8 cellular contexts compared by ENCODE assay signal in the genomic region with DNA sequence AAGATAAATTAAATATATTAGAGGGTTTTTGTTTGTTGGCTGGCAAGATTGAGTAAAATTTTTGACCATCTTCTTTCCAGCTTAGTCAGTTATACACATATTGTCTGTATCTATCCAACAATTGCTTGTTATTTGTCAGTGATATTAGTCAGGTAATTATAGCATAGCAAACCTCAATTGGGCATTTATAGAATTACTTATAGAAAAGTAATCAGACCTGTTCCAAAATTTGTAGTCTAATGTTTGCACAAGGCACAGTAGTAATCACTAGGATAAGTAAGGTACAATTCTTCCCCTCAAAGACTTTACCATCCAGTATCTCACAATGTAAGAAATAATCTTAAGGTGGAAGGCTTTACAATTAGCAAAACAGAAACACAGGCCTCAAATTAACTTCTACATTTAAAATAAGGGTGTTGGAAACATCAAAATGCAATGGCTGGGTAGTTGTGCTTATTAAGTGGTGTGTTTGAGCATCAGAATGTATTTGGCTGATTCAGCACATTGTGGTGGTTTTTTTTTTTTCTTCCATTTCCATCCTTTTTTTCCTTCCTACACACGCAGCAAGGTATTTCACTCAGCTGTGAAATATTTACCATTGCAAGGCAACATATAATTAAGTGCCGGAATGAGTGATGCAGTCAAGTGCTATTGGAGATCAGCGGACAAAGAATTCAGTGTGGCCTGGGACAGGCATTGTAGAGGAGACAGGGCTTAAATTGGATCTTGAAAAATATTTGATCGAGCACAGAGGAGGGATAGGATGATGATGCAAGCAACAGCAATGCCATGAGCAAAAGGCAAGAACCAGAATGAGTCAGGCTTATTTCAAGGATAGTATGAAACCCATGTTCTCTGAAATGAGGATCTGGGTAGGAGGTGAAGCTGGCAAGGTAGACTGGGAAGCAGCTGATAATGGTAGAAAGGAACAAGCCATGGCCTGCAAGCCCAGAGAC.
DNase-seq lines count a peak whose midpoint lies in the region; ATAC-seq lines count a peak whose summit lies in the region.

No MANE protein-coding gene starts in this region.

- H3K27ac Mint-ChIP-seq in activated T-helper 17 cell treated with anti-CD3 and anti-CD28 coated beads, Interleukin-2, amount 50 U/mL, for 72 hours, result no peak overlapping the region

- no peak for ATAC-seq in GM19463 (IDR thresholded peaks at IDR 0.05; ENCODE audit: unreplicated experiment)
- no peak for ATAC-seq in activated T-helper 17 cell treated with anti-CD3 and anti-CD28 coated beads, Interleukin-2, amount 50 U/mL, for 72 hours (replicated peaks)

- H3K36me3 ChIP-seq in mesodermal cell (ENCODE audit: control insufficient read depth, insufficient read depth, low read length) (no peaks in the 10 kb centered on the region), Karpas-422 (ENCODE audit: insufficient read depth, low read length) (no peaks in the 10 kb centered on the region)

- H3K9me3 Mint-ChIP-seq in activated T-helper 17 cell treated with anti-CD3 and anti-CD28 coated beads, Interleukin-2, amount 50 U/mL, for 72 hours, result no peaks in the 10 kb centered on the region

- H3K9me3 ChIP-seq in mesodermal cell (ENCODE audit: control insufficient read depth, low read length) (no peaks in the 10 kb centered on the region), Karpas-422 (ENCODE audit: low read length) (no peaks in the 10 kb centered on the region)

- H3K4me1 Mint-ChIP-seq in activated T-helper 17 cell treated with anti-CD3 and anti-CD28 coated beads, Interleukin-2, amount 50 U/mL, for 72 hours, result no peaks in the 10 kb centered on the region

- H3K4me1 ChIP-seq in mesodermal cell (ENCODE audit: control insufficient read depth, insufficient read depth, low read length, poor library complexity, severe bottlenecking) (peaks cover 6% of the 10 kb centered on the region), Karpas-422 (ENCODE audit: low read length) (no peaks in the 10 kb centered on the region)

- no peak overlapping the region for H3K9ac ChIP-seq in Karpas-422 (ENCODE audit: low read length)

- no peak overlapping the region for H3K4me2 ChIP-seq in Karpas-422 (ENCODE audit: low read depth, low read length, poor library complexity, severe bottlenecking)

- no peaks in the 10 kb centered on the region for H3K36me3 Mint-ChIP-seq in activated T-helper 17 cell treated with anti-CD3 and anti-CD28 coated beads, Interleukin-2, amount 50 U/mL, for 72 hours (ENCODE audit: low read depth)

- H3K27me3 ChIP-seq in Karpas-422 (ENCODE audit: low read length), result no peaks in the 10 kb centered on the region

- H3K27ac ChIP-seq in caudate nucleus (ENCODE audit: low read depth, low read length) (peak overlapping the region; percentile 100), mesodermal cell (ENCODE audit: low read depth, low read length, severe bottlenecking) (peak overlapping the region; percentile 74), Karpas-422 (ENCODE audit: low read length) (no peak overlapping the region)

- H2AFZ ChIP-seq in Karpas-422 (ENCODE audit: low read length), result no peak overlapping the region

- H4K20me1 ChIP-seq in Karpas-422 (ENCODE audit: insufficient read depth, low read depth, low read length), result no peaks in the 10 kb centered on the region

- H3K79me2 ChIP-seq in Karpas-422 (ENCODE audit: low read length), result no peaks in the 10 kb centered on the region

- WGBS in mesodermal cell (ENCODE audit: insufficient coverage in 2 of 2), 2 experiments, result 94 to 99% methylated on average over 3 of the region's 4 CpGs

- H3K4me3 ChIP-seq in mesodermal cell (ENCODE audit: extremely low read depth, insufficient read depth, low read length, poor library complexity, severe bottlenecking), result no peak overlapping the region
- no peak overlapping the region for H3K4me3 ChIP-seq in Karpas-422 (ENCODE audit: low read length)

- no peak overlapping the region for H3K4me3 Mint-ChIP-seq in activated T-helper 17 cell treated with anti-CD3 and anti-CD28 coated beads, Interleukin-2, amount 50 U/mL, for 72 hours

- H3K27me3 Mint-ChIP-seq in activated T-helper 17 cell treated with anti-CD3 and anti-CD28 coated beads, Interleukin-2, amount 50 U/mL, for 72 hours, result peaks cover 6% of the 10 kb centered on the region

- DNase-seq in AG08395 (ENCODE audit: low spot score), result peak; percentile 75
- peak; percentile 75 for DNase-seq in LHCN-M2 (ENCODE audit: low read depth)
- peak in 2 of 61 donors; percentile 30 to 51 for DNase-seq in caudate nucleus (lab: John Stamatoyannopoulos, UW)
- no peak for DNase-seq in COLO668 (lab: John Stamatoyannopoulos, UW; ENCODE audit: unreplicated experiment)
- no peak for DNase-seq in Karpas-422

- no peaks in the 10 kb centered on the region for H3K9me2 ChIP-seq in Karpas-422 (replicated peaks; ENCODE audit: insufficient read depth, low read length)

Comparison
In these comparisons a context has a peak if more than half of its experiments do, and no peak if none do; other contexts are left out.
1. DNase-seq: peak in AG08395 (single experiment) and LHCN-M2 (single experiment); none in COLO668 (single experiment) and Karpas-422 (single experiment).